10 cellular contexts compared by ENCODE assay signal in genomic region chr21:46182548-46183336, GRCh38. TPM values are rescaled to one million over a fixed set of nuclear protein-coding genes. Genes with fewer than 3 reads are reported as not detected.
A peak's percentile ranks its signal among the peaks of the same experiment; 100 is the strongest.
DNase-seq lines count a peak whose midpoint lies in the region; ATAC-seq and TF ChIP-seq lines count a peak whose summit lies in the region.
"Had no signal": no experiment of that assay in that cellular context is flagged by ENCODE, and none has a peak within 500 bp of the region (broad histone marks: within the 10 kb centered on the region; RNA-seq: fewer than 3 reads in every experiment).

No MANE protein-coding gene starts in this region.

- H4K8ac ChIP-seq in neuronal stem cell (ENCODE audit: low read depth, low read length), result no peak overlapping the region

- no peak overlapping the region for H3K4ac ChIP-seq in neuronal stem cell (ENCODE audit: low read length)

- H3K4me3 ChIP-seq in DOHH2 (ENCODE audit: low read length) (peak overlapping the region; percentile 34; the same call in 1 of the 2 replicates), PC-3 (ENCODE audit: low read length) (no peak overlapping the region; the same call in 1 of the 2 replicates), esophagus muscularis mucosa (no peak overlapping the region), neuronal stem cell (ENCODE audit: low read length in 2 of 2) (peak overlapping the region; percentile 15 to 55)

- intact Hi-C loops in PC-3 (cut with micrococcal nuclease) (no loop called here), esophagus muscularis mucosa (cut with DNase I) (loop anchor here (5.0 kb wide), 1 partner anchor 35 kb away; no protein-coding TSS in a partner anchor)

- H3K18ac ChIP-seq in neuronal stem cell (ENCODE audit: low read length), result peak overlapping the region; percentile 64

- H2BK15ac ChIP-seq in neuronal stem cell (ENCODE audit: low read length), result no peak overlapping the region

- H3K9ac ChIP-seq in PC-3 (ENCODE audit: low read length) (no peak overlapping the region), neuronal stem cell (ENCODE audit: low read depth, low read length, poor library complexity) (peak overlapping the region; percentile 60)

- no TSS peak for BruUV-seq in PC-3 (replicated peaks; lab: Mats Ljungman, UMichigan)

- peaks cover 18% of the 10 kb centered on the region for H3K79me1 ChIP-seq in neuronal stem cell (ENCODE audit: low read depth, low read length)

- H3K9me3 ChIP-seq in DOHH2 (ENCODE audit: control insufficient read depth, insufficient read depth, low read length) (0 out of 2 replicates have a peak, but pooled peaks cover under 1% of the 10 kb centered on the region), PC-3 (ENCODE audit: low read length) (no peaks in the 10 kb centered on the region), esophagus muscularis mucosa (no peaks in the 10 kb centered on the region), neuronal stem cell (replicated peaks in 1 of 2; ENCODE audit: control insufficient read depth in 2 of 2, insufficient read depth in 1 of 2, low read depth in 1 of 2, low read length in 2 of 2) (no peaks in the 10 kb centered on the region)

- H3K9me2 ChIP-seq in DOHH2 (replicated peaks; ENCODE audit: control insufficient read depth, low read length) (no peaks in the 10 kb centered on the region), PC-3 (replicated peaks; ENCODE audit: low read length) (no peaks in the 10 kb centered on the region)

- H2BK120ac ChIP-seq in neuronal stem cell (ENCODE audit: low read depth, low read length), result no peak overlapping the region

- peak overlapping the region; percentile 83 for H2AK5ac ChIP-seq in neuronal stem cell (ENCODE audit: low read depth, low read length)

- DNase-seq in PC-3 (no peak), esophagus muscularis mucosa (ENCODE audit: extremely low spot score) (peak; percentile 90), neuronal stem cell (ENCODE audit: low spot score) (no peak), middle frontal gyrus (ENCODE audit: extremely low spot score, low spot score) (no peak), mesenteric fat pad (ENCODE audit: low spot score) (no peak)
- no peak for DNase-seq in effector CD8-positive, alpha-beta T cell (lab: John Stamatoyannopoulos, UW)
- DNase-seq in stimulated activated CD4-positive, alpha-beta T cell treated with anti-CD3 and anti-CD28 coated beads, Interleukin-12 subunit alpha, Interleukin-12 subunit beta, amount 100 ng/mL, for 4 hours, result no peak
- DNase-seq: NCI-H1092 treated with DMSO at 0.1 percent for 48 hours; stimulated activated CD4-positive, alpha-beta T cell treated with anti-CD3 and anti-CD28 coated beads, Interleukin-2, amount 100 ng/mL, for 48 hours had no signal

- H3K4me2 ChIP-seq in DOHH2 (ENCODE audit: low read length) (peak overlapping the region; percentile 37), PC-3 (ENCODE audit: low read length) (0 out of 2 replicates have a peak overlapping the region, but pooled peaks have one; percentile 18), neuronal stem cell (ENCODE audit: insufficient read depth, low read length, poor library complexity, severe bottlenecking) (no peak overlapping the region)

- no peak overlapping the region for H3K14ac ChIP-seq in neuronal stem cell (ENCODE audit: low read length)

- H3K4me1 ChIP-seq in DOHH2 (ENCODE audit: control insufficient read depth, low read length) (peaks cover 23% of the 10 kb centered on the region), PC-3 (ENCODE audit: insufficient read depth, low read length) (peaks cover 9% of the 10 kb centered on the region), esophagus muscularis mucosa (peaks cover 5 to 34% (median 11%) of the 10 kb centered on the region in 4 donors), neuronal stem cell (ENCODE audit: control insufficient read depth in 2 of 2, insufficient read depth in 1 of 2, low read depth in 1 of 2, low read length in 2 of 2) (peaks cover 8% of the 10 kb centered on the region in 2 donors)

- H2BK5ac ChIP-seq in neuronal stem cell (ENCODE audit: low read length), result peak overlapping the region; percentile 13

- H2BK12ac ChIP-seq in neuronal stem cell (ENCODE audit: low read length), result peak overlapping the region; percentile 75

- no peaks in the 10 kb centered on the region for H3K27me3 ChIP-seq in DOHH2 (ENCODE audit: control insufficient read depth, low read length)
- no peaks in the 10 kb centered on the region for H3K27me3 ChIP-seq in PC-3 (ENCODE audit: low read length)
- H3K27me3 ChIP-seq in esophagus muscularis mucosa, result peaks cover 0 to 20% (median 0%) of the 10 kb centered on the region in 4 donors
- no peaks in the 10 kb centered on the region for H3K27me3 ChIP-seq in neuronal stem cell (ENCODE audit: control insufficient read depth in 3 of 3, insufficient read depth in 3 of 3, low read depth in 1 of 3, low read length in 3 of 3)

- H2AFZ ChIP-seq in PC-3 (ENCODE audit: low read length), result no peak overlapping the region
- no peak overlapping the region for H2AFZ ChIP-seq in neuronal stem cell (ENCODE audit: low read length)

- ATAC-seq in PC-3, result no peak

- no peak overlapping the region for H4K91ac ChIP-seq in neuronal stem cell (ENCODE audit: low read depth, low read length, poor library complexity)

- peaks cover 6% of the 10 kb centered on the region; the same call in 1 of the 2 replicates for H3F3A ChIP-seq in DOHH2 (ENCODE audit: control insufficient read depth, insufficient read depth)
- H3F3A ChIP-seq in PC-3 (ENCODE audit: low read length, unreplicated experiment), result no peaks in the 10 kb centered on the region

- no peak for TF ChIP-seq EP300 in esophagus muscularis mucosa (IDR thresholded peaks at IDR 0.05)

- H3K79me2 ChIP-seq in DOHH2 (ENCODE audit: control insufficient read depth, low read length), result no peaks in the 10 kb centered on the region
- H3K79me2 ChIP-seq in PC-3 (ENCODE audit: low read length), result peaks cover 4% of the 10 kb centered on the region; the same call in 1 of the 2 replicates

- WGBS in esophagus muscularis mucosa, result 94% methylated on average over 40 of the region's 44 CpGs
- WGBS in neuronal stem cell (ENCODE audit: extremely low coverage in 2 of 2, insufficient read length in 2 of 2, insufficient replicate concordance in 1 of 2), 2 donors, result no CpG with 5 or more reads among the region's 44 CpGs

- H3K27ac ChIP-seq in DOHH2 (ENCODE audit: low read depth, low read length) (no peak overlapping the region), PC-3 (ENCODE audit: low read length) (no peak overlapping the region), esophagus muscularis mucosa (replicated peaks in 1 of 4) (no peak overlapping the region), neuronal stem cell (replicated peaks; ENCODE audit: low read length) (no peak overlapping the region)

- TF ChIP-seq CTCF in DOHH2 (IDR thresholded peaks at IDR 0.05; ENCODE audit: low read depth, low read length, poor library complexity, severe bottlenecking), result no peak
- no peak for TF ChIP-seq CTCF in PC-3 (conservative IDR thresholded peaks at IDR 0.05; ENCODE audit: low read depth, low read length)
- no peak for TF ChIP-seq CTCF in esophagus muscularis mucosa (IDR thresholded peaks at IDR 0.05)

- no peak for TF ChIP-seq POLR2A in esophagus muscularis mucosa (IDR thresholded peaks at IDR 0.05; ENCODE audit: low read depth)

- peak overlapping the region; percentile 80 for H3K23ac ChIP-seq in neuronal stem cell (ENCODE audit: low read depth, low read length, poor library complexity)

- POLR2A ChIA-PET in PC-3 (lab: Charles Lee; ENCODE audit: unreplicated experiment), result no interaction called here

- CTCF ChIA-PET in PC-3 (lab: Charles Lee), result no interaction called here

- no peaks in the 10 kb centered on the region for H3K36me3 ChIP-seq in DOHH2 (ENCODE audit: control insufficient read depth, low read length)
- no peaks in the 10 kb centered on the region for H3K36me3 ChIP-seq in PC-3 (ENCODE audit: low read depth, low read length)
- H3K36me3 ChIP-seq in esophagus muscularis mucosa, result peaks cover 0 to 4% (median 0%) of the 10 kb centered on the region in 4 donors
- H3K36me3 ChIP-seq in neuronal stem cell (replicated peaks in 1 of 2; ENCODE audit: control insufficient read depth in 2 of 2, insufficient read depth in 2 of 2, low read length in 2 of 2), result peaks cover 0 to 6% of the 10 kb centered on the region in 2 donors

- no peaks in the 10 kb centered on the region for H4K20me1 ChIP-seq in DOHH2 (ENCODE audit: control insufficient read depth, insufficient read depth, low read depth, low read length)
- no peaks in the 10 kb centered on the region for H4K20me1 ChIP-seq in PC-3 (ENCODE audit: low read length)

RNA-seq across cellular contexts. Expression of gene SPATC1L, which starts 1.5 kb away (rescaled TPM):
- 41.7 and 49.5 TPM in 2 replicates for total RNA-seq in PC-3 (2014; rRNA removed)
- total RNA-seq in esophagus muscularis mucosa, result 10 to 100 TPM in 1 of 4 donors, 1 to 10 TPM in 3; 1.3 to 22.0 (median 7.0) TPM
- 38.2 TPM for polyA plus RNA-seq in neuronal stem cell (2013, experiment 1 of 2)
- 37.5 TPM for polyA plus RNA-seq in neuronal stem cell (2013, experiment 2 of 2)
- 5.9 TPM for total RNA-seq in mesenteric fat pad

RNA-seq across cellular contexts. Expression of gene FTCD, which starts 27.4 kb away (rescaled TPM):
- total RNA-seq in PC-3 (2014; rRNA removed), result 0.40 and 0.58 TPM in 2 replicates
- total RNA-seq in esophagus muscularis mucosa, result 1 to 10 TPM in 2 of 4 donors, under 1 TPM in 1, not detected in 1; 0.26 to 2.5 (median 1.2) TPM
- polyA plus RNA-seq in neuronal stem cell (2013, experiment 1 of 2), result 2.1 TPM
- polyA plus RNA-seq in neuronal stem cell (2013, experiment 2 of 2), result 2.0 TPM
- 0.32 TPM for total RNA-seq in mesenteric fat pad

RNA-seq across cellular contexts. Expression of gene LSS, which starts 45.8 kb away (rescaled TPM):
- total RNA-seq in PC-3 (2014; rRNA removed), result 45.7 and 53.9 TPM in 2 replicates
- total RNA-seq in esophagus muscularis mucosa, result 10 to 100 TPM; 45.3 to 66.3 (median 53.1) TPM
- polyA plus RNA-seq in neuronal stem cell (2013, experiment 1 of 2), result 42.5 TPM
- polyA plus RNA-seq in neuronal stem cell (2013, experiment 2 of 2), result 42.2 TPM
- 81.3 TPM for total RNA-seq in mesenteric fat pad

Comparison
In these comparisons a context has a peak if more than half of its experiments do, and no peak if none do; other contexts are left out.
1. H3K4me3 ChIP-seq: peak in DOHH2 (single experiment) and neuronal stem cell (2 of 2); none in PC-3 (single experiment) and esophagus muscularis mucosa (0 of 4).